ENCODE assay signal across 1 cellular context in the genomic region with DNA sequence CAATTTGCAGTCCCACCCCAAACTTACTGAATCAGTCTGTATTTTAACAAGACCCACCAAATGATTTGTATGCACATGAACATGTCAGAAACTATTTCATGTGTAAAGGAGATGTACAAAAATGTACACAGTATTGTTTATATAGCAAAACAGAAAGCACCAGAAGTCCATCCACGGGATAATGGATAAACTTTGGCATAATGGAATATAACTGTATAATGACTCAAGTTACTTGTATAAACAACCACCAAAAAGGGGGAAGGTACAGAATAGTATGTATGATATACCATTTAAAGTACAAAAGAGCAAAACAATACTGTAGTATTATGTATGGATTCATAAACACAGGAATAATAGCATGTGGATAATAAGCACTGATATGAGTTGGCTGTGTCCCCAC.
TF ChIP-seq lines count a peak whose summit lies in the region.

No MANE protein-coding gene starts in this region.

TF ChIP-seq in IMR-90, 13 proteins besides CTCF, POLR2A, EP300 and RAD21 (continued from another document):
- TF ChIP-seq, protein P1, sequence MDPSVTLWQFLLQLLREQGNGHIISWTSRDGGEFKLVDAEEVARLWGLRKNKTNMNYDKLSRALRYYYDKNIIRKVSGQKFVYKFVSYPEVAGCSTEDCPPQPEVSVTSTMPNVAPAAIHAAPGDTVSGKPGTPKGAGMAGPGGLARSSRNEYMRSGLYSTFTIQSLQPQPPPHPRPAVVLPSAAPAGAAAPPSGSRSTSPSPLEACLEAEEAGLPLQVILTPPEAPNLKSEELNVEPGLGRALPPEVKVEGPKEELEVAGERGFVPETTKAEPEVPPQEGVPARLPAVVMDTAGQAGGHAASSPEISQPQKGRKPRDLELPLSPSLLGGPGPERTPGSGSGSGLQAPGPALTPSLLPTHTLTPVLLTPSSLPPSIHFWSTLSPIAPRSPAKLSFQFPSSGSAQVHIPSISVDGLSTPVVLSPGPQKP (IDR thresholded peaks at IDR 0.05; ENCODE audit: borderline replicate concordance, low read depth, low read length) = no peak
- TF ChIP-seq RFX5 (IDR thresholded peaks at IDR 0.05; ENCODE audit: low read depth, low read length) (no peak), SMC3 (IDR thresholded peaks at IDR 0.05; ENCODE audit: low read depth, low read length) (no peak)
